Comparison of ENCODE assay signal across 9 cellular contexts in genomic region chr17:63946440-63947363, GRCh38. TPM values are rescaled to one million over a fixed set of nuclear protein-coding genes. Genes with fewer than 3 reads are reported as not detected.
DNase-seq lines count a peak whose midpoint lies in the region; ATAC-seq and TF ChIP-seq lines count a peak whose summit lies in the region.
"Had no signal": no experiment of that assay in that cellular context is flagged by ENCODE, and none has a peak within 500 bp of the region (broad histone marks: within the 10 kb centered on the region; RNA-seq: fewer than 3 reads in every experiment).

No MANE protein-coding gene starts in this region.

- H3K4me1 ChIP-seq in H9 (ENCODE audit: insufficient read depth, low read length): no peaks in the 10 kb centered on the region
- H3K4me1 ChIP-seq in mesendoderm (ENCODE audit: control insufficient read depth, low read depth, low read length): no peaks in the 10 kb centered on the region

- H3K56ac ChIP-seq in H9 (ENCODE audit: insufficient read length, low read depth, low read length): no peak overlapping the region
- no peak overlapping the region for H3K56ac ChIP-seq in mesendoderm (ENCODE audit: low read length)

- no peak overlapping the region for H4K5ac ChIP-seq in H9 (ENCODE audit: insufficient read length, low read depth, low read length)
- no peak overlapping the region for H4K5ac ChIP-seq in mesendoderm (ENCODE audit: low read length)

- WGBS in H9 (ENCODE audit: extremely low coverage, insufficient read length, low lambda C conversion rate): no CpG with 5 or more reads among the region's 20 CpGs
- no CpG with 5 or more reads among the region's 20 CpGs for WGBS in mesendoderm (ENCODE audit: extremely low coverage, insufficient coverage, low lambda C conversion rate)

- no peak overlapping the region for H3T11ph ChIP-seq in H9 (ENCODE audit: low read length)

- DNase-seq in ELR (ENCODE audit: low read depth): peak; percentile 63
- DNase-seq in H9: peak; percentile 74
- DNase-seq in NCI-H2171 (lab: John Stamatoyannopoulos, UW): peak; percentile 11
- peak; percentile 64 for DNase-seq in activated CD4-positive, alpha-beta T cell treated with anti-CD3 and anti-CD28 coated beads, Interleukin-2, amount 10 ng/mL, durations not matched to agents 7 days and 5 days
- peak in 2 of 10 donors; percentile 19 to 40 for DNase-seq in dorsolateral prefrontal cortex
- peak; percentile 47 for DNase-seq in mesendoderm
- DNase-seq in stimulated activated naive CD8-positive, alpha-beta T cell treated with anti-CD3 and anti-CD28 coated beads, Interleukin-15, amount 100 ng/mL, for 72 hours: peak; percentile 74 to 77

- POLR2A ChIA-PET in activated CD4-positive, alpha-beta T cell treated with anti-CD3 and anti-CD28 coated beads, Interleukin-2, amount 10 ng/mL, durations not matched to agents 7 days and 5 days (lab: Charles Lee): no interaction called here

- intact Hi-C loops in dorsolateral prefrontal cortex (cut with DNase I): no loop called here

- TF ChIP-seq CTCF in H9 (conservative IDR thresholded peaks at IDR 0.05): peak; percentile 86
- TF ChIP-seq CTCF in dorsolateral prefrontal cortex (IDR thresholded peaks at IDR 0.05 in 54 of 56, conservative IDR thresholded peaks at IDR 0.05 in 2 of 56; ENCODE audit: low read depth in 1 of 56, partially characterized antibody in 56 of 56): peak; percentile 37 to 86 (median 72)

- H2BK15ac ChIP-seq in H9 (ENCODE audit: low read depth, low read length): no peak overlapping the region
- H2BK15ac ChIP-seq in mesendoderm (replicated peaks; ENCODE audit: low read depth): no peak overlapping the region

- no peak overlapping the region for H3K4ac ChIP-seq in H9 (ENCODE audit: low read depth, low read length)
- no peak overlapping the region for H3K4ac ChIP-seq in mesendoderm (ENCODE audit: low read depth, low read length)

- no peak overlapping the region for H3K9ac ChIP-seq in H9 (ENCODE audit: extremely low read depth, insufficient read length, low read length)
- H3K9ac ChIP-seq in mesendoderm (ENCODE audit: low read length): no peak overlapping the region

- H4K20me1 ChIP-seq in H9 (ENCODE audit: control insufficient read depth, insufficient read depth, insufficient read length): no peaks in the 10 kb centered on the region

- no peak overlapping the region for H3K14ac ChIP-seq in H9 (ENCODE audit: insufficient read depth, low read length)

- no peak overlapping the region for H3K4me3 Mint-ChIP-seq in H9
- H3K4me3 Mint-ChIP-seq in activated CD4-positive, alpha-beta T cell treated with anti-CD3 and anti-CD28 coated beads, Interleukin-2, amount 10 ng/mL, durations not matched to agents 7 days and 5 days: peak overlapping the region; percentile 50
- H3K4me3 Mint-ChIP-seq in stimulated activated naive CD8-positive, alpha-beta T cell treated with anti-CD3 and anti-CD28 coated beads, Interleukin-15, amount 100 ng/mL, for 72 hours: peak overlapping the region; percentile 81 to 86

- no peak overlapping the region for H4K91ac ChIP-seq in H9 (ENCODE audit: insufficient read length, low read depth, low read length)

- H3K9me3 ChIP-seq in H9 (ENCODE audit: control insufficient read depth, low read depth, low read length): no peaks in the 10 kb centered on the region

- peak; percentile 87 for ATAC-seq in stimulated activated naive CD8-positive, alpha-beta T cell treated with anti-CD3 and anti-CD28 coated beads, Interleukin-15, amount 100 ng/mL, for 72 hours
- ATAC-seq in GM18873 (IDR thresholded peaks at IDR 0.05; ENCODE audit: low FRiP score, unreplicated experiment): no peak

- H3K4me2 ChIP-seq in H9 (ENCODE audit: insufficient read depth, insufficient read length, low read length): no peak overlapping the region
- H3K4me2 ChIP-seq in mesendoderm (ENCODE audit: low read length): no peak overlapping the region

- H3K27me3 ChIP-seq in H9 (ENCODE audit: insufficient read depth, low read length): no peaks in the 10 kb centered on the region
- H3K27me3 ChIP-seq in dorsolateral prefrontal cortex: peaks cover 0 to 18% (median 0%) of the 10 kb centered on the region in 45 donors
- H3K27me3 ChIP-seq in mesendoderm (ENCODE audit: insufficient read depth, low read length, poor library complexity): no peaks in the 10 kb centered on the region

- H3K79me1 ChIP-seq in H9 (ENCODE audit: insufficient read depth, low read depth, low read length, poor library complexity, severe bottlenecking) (no peaks in the 10 kb centered on the region), mesendoderm (ENCODE audit: low read length) (no peaks in the 10 kb centered on the region)

- no peak overlapping the region for H2BK20ac ChIP-seq in H9 (ENCODE audit: low read depth, low read length, poor library complexity, severe bottlenecking)

- no peak overlapping the region for H2BK120ac ChIP-seq in H9 (ENCODE audit: low read depth, low read length, poor library complexity, severe bottlenecking)
- no peak overlapping the region for H2BK120ac ChIP-seq in mesendoderm (ENCODE audit: low read depth, low read length)

- peaks cover 2 to 6% of the 10 kb centered on the region in 2 experiments; a peak in 2 of 4 replicates for H3K4me1 Mint-ChIP-seq in H9
- peaks cover 18% of the 10 kb centered on the region for H3K4me1 Mint-ChIP-seq in activated CD4-positive, alpha-beta T cell treated with anti-CD3 and anti-CD28 coated beads, Interleukin-2, amount 10 ng/mL, durations not matched to agents 7 days and 5 days
- peaks cover 23% of the 10 kb centered on the region for H3K4me1 Mint-ChIP-seq in stimulated activated naive CD8-positive, alpha-beta T cell treated with anti-CD3 and anti-CD28 coated beads, Interleukin-15, amount 100 ng/mL, for 72 hours

- H3K27ac ChIP-seq in H9 (ENCODE audit: insufficient read length, low read depth, low read length) (no peak overlapping the region), dorsolateral prefrontal cortex (no peak overlapping the region), mesendoderm (ENCODE audit: low read depth, low read length) (no peak overlapping the region)

- no peak overlapping the region for H3K27ac Mint-ChIP-seq in H9
- H3K27ac Mint-ChIP-seq in activated CD4-positive, alpha-beta T cell treated with anti-CD3 and anti-CD28 coated beads, Interleukin-2, amount 10 ng/mL, durations not matched to agents 7 days and 5 days: peak overlapping the region; percentile 87
- peak overlapping the region; percentile 82 to 94 for H3K27ac Mint-ChIP-seq in stimulated activated naive CD8-positive, alpha-beta T cell treated with anti-CD3 and anti-CD28 coated beads, Interleukin-15, amount 100 ng/mL, for 72 hours

- H2AK5ac ChIP-seq in H9 (ENCODE audit: insufficient read length, low read length): no peak overlapping the region
- H2AK5ac ChIP-seq in mesendoderm (ENCODE audit: low read length): no peak overlapping the region

- H2AFZ ChIP-seq in H9 (ENCODE audit: low read length): no peak overlapping the region

- H3K36me3 Mint-ChIP-seq in H9 (ENCODE audit: insufficient read depth in 1 of 3, low read depth in 3 of 3): peaks cover under 1 to 18% (median 8%) of the 10 kb centered on the region in 3 experiments; a peak in 6 of 7 replicates
- H3K36me3 Mint-ChIP-seq in activated CD4-positive, alpha-beta T cell treated with anti-CD3 and anti-CD28 coated beads, Interleukin-2, amount 10 ng/mL, durations not matched to agents 7 days and 5 days (ENCODE audit: low read depth): no peaks in the 10 kb centered on the region

- H3K23ac ChIP-seq in H9 (ENCODE audit: insufficient read length, low read depth, low read length): no peak overlapping the region
- no peak overlapping the region for H3K23ac ChIP-seq in mesendoderm (ENCODE audit: low read length)

- H3K79me2 ChIP-seq in H9 (ENCODE audit: insufficient read depth, low read length) (no peaks in the 10 kb centered on the region), mesendoderm (ENCODE audit: control insufficient read depth, insufficient read depth, low read length) (no peaks in the 10 kb centered on the region)

- H2BK12ac ChIP-seq in H9 (ENCODE audit: insufficient read length, low read depth, low read length): no peak overlapping the region

- peaks cover 3% of the 10 kb centered on the region; the same call in 1 of the 2 replicates for H3K27me3 Mint-ChIP-seq in H9 (ENCODE audit: low read depth)
- peaks cover 11% of the 10 kb centered on the region for H3K27me3 Mint-ChIP-seq in activated CD4-positive, alpha-beta T cell treated with anti-CD3 and anti-CD28 coated beads, Interleukin-2, amount 10 ng/mL, durations not matched to agents 7 days and 5 days
- H3K27me3 Mint-ChIP-seq in stimulated activated naive CD8-positive, alpha-beta T cell treated with anti-CD3 and anti-CD28 coated beads, Interleukin-15, amount 100 ng/mL, for 72 hours: no peaks in the 10 kb centered on the region

- no peaks in the 10 kb centered on the region for H3K23me2 ChIP-seq in H9 (ENCODE audit: insufficient read length, low read depth, low read length, poor library complexity, severe bottlenecking)

- CTCF ChIA-PET in activated CD4-positive, alpha-beta T cell treated with anti-CD3 and anti-CD28 coated beads, Interleukin-2, amount 10 ng/mL, durations not matched to agents 7 days and 5 days (lab: Charles Lee): interaction anchor here (0.7 to 3.1 kb wide), 32 partner anchors 9 to 248 kb away, joined by 3 to 38 read pairs (median 5); partner anchors contain the start of genes CD79B, GH1, ICAM2 and PRR29

- H4K8ac ChIP-seq in H9 (replicated peaks; ENCODE audit: insufficient read length, low read depth, low read length): no peak overlapping the region
- H4K8ac ChIP-seq in mesendoderm (ENCODE audit: low read depth, low read length): no peak overlapping the region

- no peak overlapping the region for H3K4me3 ChIP-seq in dorsolateral prefrontal cortex
- no peak overlapping the region for H3K4me3 ChIP-seq in mesendoderm (ENCODE audit: low read length)

- H3K18ac ChIP-seq in H9 (ENCODE audit: insufficient read length, low read depth, low read length) (no peak overlapping the region), mesendoderm (ENCODE audit: low read length) (no peak overlapping the region)

- H2BK5ac ChIP-seq in H9 (ENCODE audit: insufficient read length, low read length) (no peak overlapping the region), mesendoderm (ENCODE audit: low read length) (no peak overlapping the region)

- H3K36me3 ChIP-seq in mesendoderm (ENCODE audit: control insufficient read depth, insufficient read depth, low read length): no peaks in the 10 kb centered on the region

- no peaks in the 10 kb centered on the region for H3K9me3 Mint-ChIP-seq in H9
- H3K9me3 Mint-ChIP-seq in activated CD4-positive, alpha-beta T cell treated with anti-CD3 and anti-CD28 coated beads, Interleukin-2, amount 10 ng/mL, durations not matched to agents 7 days and 5 days: no peaks in the 10 kb centered on the region
- no peaks in the 10 kb centered on the region for H3K9me3 Mint-ChIP-seq in stimulated activated naive CD8-positive, alpha-beta T cell treated with anti-CD3 and anti-CD28 coated beads, Interleukin-15, amount 100 ng/mL, for 72 hours

RNA-seq across cellular contexts. Expression of gene CD79B, which starts 14.6 kb away (rescaled TPM):
- total RNA-seq in H9 (2021) (0.96 and 1.4 TPM in 2 replicates), dorsolateral prefrontal cortex (1 to 10 TPM in 21 of 120 experiments, under 1 TPM in 43, not detected in 56; 0.36 to 2.3 (median 0.78) TPM)
- 10 to 100 TPM; 34.6 to 39.9 TPM for total RNA-seq in activated CD4-positive, alpha-beta T cell treated with anti-CD3 and anti-CD28 coated beads, Interleukin-2, amount 10 ng/mL, durations not matched to agents 7 days and 5 days
- 0.87 TPM for polyA plus RNA-seq in mesendoderm (2013, experiment 1 of 2)
- polyA plus RNA-seq in mesendoderm (2013, experiment 2 of 2): 0.94 TPM

RNA-seq across cellular contexts. Expression of gene SCN4A, which starts 26.0 kb away (rescaled TPM):
- 5.0 and 5.8 TPM in 2 replicates for total RNA-seq in H9 (2021)
- total RNA-seq in activated CD4-positive, alpha-beta T cell treated with anti-CD3 and anti-CD28 coated beads, Interleukin-2, amount 10 ng/mL, durations not matched to agents 7 days and 5 days: under 1 TPM; 0.04 to 0.17 TPM
- 1 to 10 TPM in 2 of 120 experiments, under 1 TPM in 103, not detected in 15; 0.06 to 1.7 (median 0.23) TPM for total RNA-seq in dorsolateral prefrontal cortex
- polyA plus RNA-seq in mesendoderm (2013, experiment 1 of 2): 1.4 TPM
- 1.6 TPM for polyA plus RNA-seq in mesendoderm (2013, experiment 2 of 2)

RNA-seq across cellular contexts. Expression of gene GH1, which starts 28.1 kb away (rescaled TPM):
- total RNA-seq in H9 (2021) (not detected in 2 replicates), dorsolateral prefrontal cortex (under 1 TPM in 1 of 120 experiments, not detected in 119; 0.64 TPM)
- not detected for total RNA-seq in activated CD4-positive, alpha-beta T cell treated with anti-CD3 and anti-CD28 coated beads, Interleukin-2, amount 10 ng/mL, durations not matched to agents 7 days and 5 days
- polyA plus RNA-seq in mesendoderm (2013, experiment 1 of 2): 0.14 TPM
- 0.35 TPM for polyA plus RNA-seq in mesendoderm (2013, experiment 2 of 2)
- total RNA-seq: urinary bladder had no signal

RNA-seq across cellular contexts. Expression of gene CSHL1, which starts 35.6 kb away (rescaled TPM):
- total RNA-seq in H9 (2021) (not detected in 2 replicates), dorsolateral prefrontal cortex (not detected)
- total RNA-seq in activated CD4-positive, alpha-beta T cell treated with anti-CD3 and anti-CD28 coated beads, Interleukin-2, amount 10 ng/mL, durations not matched to agents 7 days and 5 days: not detected
- polyA plus RNA-seq in mesendoderm (2013, experiment 1 of 2): 0.51 TPM
- 0.46 TPM for polyA plus RNA-seq in mesendoderm (2013, experiment 2 of 2)
- total RNA-seq: urinary bladder had no signal
- polyA plus RNA-seq: urinary bladder had no signal

RNA-seq across cellular contexts. Expression of gene CSH1, which starts 50.3 kb away (rescaled TPM):
- not detected in 2 replicates for total RNA-seq in H9 (2021)
- not detected for total RNA-seq in activated CD4-positive, alpha-beta T cell treated with anti-CD3 and anti-CD28 coated beads, Interleukin-2, amount 10 ng/mL, durations not matched to agents 7 days and 5 days
- total RNA-seq in dorsolateral prefrontal cortex: not detected
- 1.9 TPM for polyA plus RNA-seq in mesendoderm (2013, experiment 1 of 2)
- polyA plus RNA-seq in mesendoderm (2013, experiment 2 of 2): 1.9 TPM
- polyA plus RNA-seq: urinary bladder had no signal

Comparison
In these comparisons a context has a peak if more than half of its experiments do, and no peak if none do; other contexts are left out.
1. H3K27ac Mint-ChIP-seq: peak in activated CD4-positive, alpha-beta T cell treated with anti-CD3 and anti-CD28 coated beads, Interleukin-2, amount 10 ng/mL, durations not matched to agents 7 days and 5 days (single experiment) and stimulated activated naive CD8-positive, alpha-beta T cell treated with anti-CD3 and anti-CD28 coated beads, Interleukin-15, amount 100 ng/mL, for 72 hours (2 of 2); none in H9 (0 of 3).
2. H3K4me3 Mint-ChIP-seq: peak in activated CD4-positive, alpha-beta T cell treated with anti-CD3 and anti-CD28 coated beads, Interleukin-2, amount 10 ng/mL, durations not matched to agents 7 days and 5 days (single experiment) and stimulated activated naive CD8-positive, alpha-beta T cell treated with anti-CD3 and anti-CD28 coated beads, Interleukin-15, amount 100 ng/mL, for 72 hours (2 of 2); none in H9 (0 of 2).
3. RNA of gene CD79B, which starts 14.6 kb away (total RNA-seq): 34.6 to 39.9 TPM in activated CD4-positive, alpha-beta T cell treated with anti-CD3 and anti-CD28 coated beads, Interleukin-2, amount 10 ng/mL, durations not matched to agents 7 days and 5 days; 0.96 to 1.4 TPM in H9 and 0.36 to 2.3 TPM in dorsolateral prefrontal cortex; every median in the first group is over 10 times any median in the second.